In the genomic region with DNA sequence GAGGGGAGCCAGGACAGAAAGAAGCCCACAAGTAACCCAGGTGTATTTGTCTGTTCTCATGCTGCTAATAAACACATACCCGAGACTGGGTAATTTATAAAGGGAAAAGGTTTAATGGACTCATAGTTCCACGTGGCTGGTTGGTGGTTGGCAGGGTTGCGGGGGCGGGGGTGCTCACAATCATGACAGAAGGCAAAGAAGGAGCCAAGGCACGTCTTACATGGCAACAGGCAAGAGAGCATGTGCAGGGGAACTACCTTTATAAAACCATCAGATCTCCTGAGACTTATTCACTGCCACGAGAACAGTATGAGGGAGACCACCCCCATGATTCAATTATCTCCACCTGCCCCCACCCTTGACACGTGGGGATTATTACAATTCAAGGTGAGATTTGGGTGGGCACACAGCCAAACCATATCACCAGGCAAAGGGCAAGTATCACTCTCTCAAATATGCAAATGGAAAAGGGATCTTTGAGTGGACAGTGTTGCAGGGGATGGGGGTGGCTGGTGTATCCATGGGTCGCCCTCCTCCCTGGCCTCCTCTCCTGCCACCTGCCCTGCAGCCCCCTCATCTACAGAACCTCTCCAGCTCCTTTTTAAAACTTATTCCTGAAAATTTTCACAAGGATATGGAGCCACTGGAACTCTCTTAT, we compare ENCODE assay signal across 3 cellular contexts. TPM values are rescaled to one million over a fixed set of nuclear protein-coding genes. Genes with fewer than 3 reads are reported as not detected.
"Had no signal": no experiment of that assay in that cellular context is flagged by ENCODE, and none has a peak within 500 bp of the region (broad histone marks: within the 10 kb centered on the region; RNA-seq: fewer than 3 reads in every experiment).

No MANE protein-coding gene starts in this region.

RNA-seq across cellular contexts. Expression of a gene that starts 15.0 kb away (rescaled TPM):
- total RNA-seq: mammary epithelial cell had no signal
- polyA plus RNA-seq: mammary epithelial cell had no signal

RNA-seq across cellular contexts. Expression of a gene that starts 57.1 kb away (rescaled TPM):
- total RNA-seq: body of pancreas, right atrium auricular region had no signal
